In genomic region chr19:48549380-48549779, GRCh38 we compare ENCODE assay signal across 26 cellular contexts. TPM values are rescaled to one million over a fixed set of nuclear protein-coding genes. Genes with fewer than 3 reads are reported as not detected.
"Had no signal": no experiment of that assay in that cellular context is flagged by ENCODE, and none has a peak within 500 bp of the region (broad histone marks: within the 10 kb centered on the region; RNA-seq: fewer than 3 reads in every experiment).

No MANE protein-coding gene starts in this region.

- DNase-seq: Karpas-422, KG1, MG63, NCI-H1092, NCI-H1105 treated with DMSO at 0.1 percent for 48 hours, NCI-H1417 treated with DMSO at 0.1 percent for 48 hours, NCI-H146, NCI-H1694 treated with DMSO at 0.1 percent for 48 hours, NCI-H1930, NCI-H2081, NCI-H2171 treated with DMSO at 0.1 percent for 48 hours, NCI-H345, NCI-H446 treated with DMSO at 0.1 percent for 48 hours, NCI-H510A treated with DMSO at 0.1 percent for 48 hours, NCI-H526, NCI-H748 treated with DMSO at 0.1 percent for 48 hours, Right ventricle myocardium superior, RPMI8226, SIG-M5, SK-N-SH, SW 1271, T-cell had no signal

- H3K4me2 ChIP-seq: SK-N-SH had no signal

- H3K27me3 ChIP-seq: MG63, SJSA1 had no signal

- H3K36me3 ChIP-seq: MG63, SJSA1 had no signal

- FAIRE-seq: HTR-8/SVneo, RCC 7860 had no signal

- H3K27ac ChIP-seq: HL-60, SJSA1 had no signal

- H3K9ac ChIP-seq: SK-N-SH had no signal

- H3K4me3 ChIP-seq: MG63, SJSA1 had no signal

- H3K9me3 ChIP-seq: MG63, SJSA1, SK-N-SH had no signal

RNA-seq across cellular contexts. Expression of gene SULT2B1, which starts 2.6 kb away (rescaled TPM):
- total RNA-seq: T-cell had no signal

RNA-seq across cellular contexts. Expression of gene LMTK3, which starts 37.7 kb away (rescaled TPM):
- total RNA-seq: SJSA1 had no signal

RNA-seq across cellular contexts. Expression of gene SPACA4, which starts 57.2 kb away (rescaled TPM):
- total RNA-seq: Right ventricle myocardium superior, SJSA1, T-cell had no signal
- polyA plus RNA-seq: SK-N-SH had no signal
